21 cellular contexts compared by ENCODE assay signal in genomic region chr5:61974680-61975079, GRCh38.
DNase-seq lines count a peak whose midpoint lies in the region; ATAC-seq, FAIRE-seq and TF ChIP-seq lines count a peak whose summit lies in the region.
"Had no signal": no experiment of that assay in that cellular context is flagged by ENCODE, and none has a peak within 500 bp of the region (broad histone marks: within the 10 kb centered on the region; RNA-seq: fewer than 3 reads in every experiment).

No MANE protein-coding gene starts in this region.

- no peaks in the 10 kb centered on the region for H3K36me3 ChIP-seq in GM12878 (ENCODE audit: control insufficient read depth in 2 of 2, insufficient read depth in 2 of 2, low read length in 1 of 2)
- H3K36me3 ChIP-seq in A673 (ENCODE audit: insufficient read depth, low read length, poor library complexity, severe bottlenecking) = no peaks in the 10 kb centered on the region
- no peaks in the 10 kb centered on the region for H3K36me3 ChIP-seq in CD8-positive, alpha-beta memory T cell (ENCODE audit: insufficient read depth, low read length)
- H3K36me3 ChIP-seq: lower lobe of right lung, MG63, pancreas, upper lobe of right lung had no signal

- ATAC-seq in GM19468 (IDR thresholded peaks at IDR 0.05; ENCODE audit: extremely low read depth, unreplicated experiment) (peak; percentile 62), HG03159 (IDR thresholded peaks at IDR 0.05; ENCODE audit: unreplicated experiment) (peak; percentile 80), GM12878 (peak; percentile 60), GM19452 (IDR thresholded peaks at IDR 0.05; ENCODE audit: unreplicated experiment) (no peak)
- ATAC-seq: activated T-cell treated with anti-CD3 and anti-CD28 coated beads, Interleukin-2, amount 50 U/mL, for 4 hours; lower lobe of right lung; pancreas; stimulated activated memory B cell treated with anti-CD40 and anti-IgM and Interleukin-4, amounts not matched to agents 10 μg/mL and 1 μg/mL and 100 μg/mL, for 72 hours; upper lobe of right lung had no signal

- no peak overlapping the region for H2AFZ ChIP-seq in GM12878 (ENCODE audit: control insufficient read depth, low read depth, low read length)

- no peak for TF ChIP-seq CTCF in GM12878 (IDR thresholded peaks at IDR 0.05 in 2 of 3, conservative IDR thresholded peaks at IDR 0.05 in 1 of 3; ENCODE audit: control insufficient read depth in 2 of 3, extremely low read depth in 1 of 3, insufficient read depth in 1 of 3, low read depth in 3 of 3, low read length in 3 of 3)
- TF ChIP-seq CTCF in A673 (conservative IDR thresholded peaks at IDR 0.05; ENCODE audit: low read depth, low read length) = no peak

- intact Hi-C loops in activated CD4-positive, alpha-beta memory T cell treated with anti-CD3 and anti-CD28 coated beads for 36 hours (cut with micrococcal nuclease) = no loop called here
- intact Hi-C loops in GM12878 (cut with micrococcal nuclease; ENCODE audit: unreplicated experiment) = no loop called here
- intact Hi-C loops in A673 (cut with micrococcal nuclease; ENCODE audit: unreplicated experiment) = no loop called here

- H3K4me1 Mint-ChIP-seq in activated CD4-positive, alpha-beta memory T cell treated with anti-CD3 and anti-CD28 coated beads for 36 hours (ENCODE audit: low read depth) = no peaks in the 10 kb centered on the region
- no peaks in the 10 kb centered on the region for H3K4me1 Mint-ChIP-seq in activated CD4-positive, alpha-beta memory T cell treated with anti-CD3 and anti-CD28 coated beads, Interleukin-2, amount 10 ng/mL, durations not matched to agents 7 days and 5 days
- no peaks in the 10 kb centered on the region for H3K4me1 Mint-ChIP-seq in CD8-positive, alpha-beta memory T cell
- H3K4me1 Mint-ChIP-seq: immature natural killer cell; stimulated activated memory B cell treated with anti-CD40 and anti-IgM and Interleukin-4, amounts not matched to agents 10 μg/mL and 1 μg/mL and 100 μg/mL, for 72 hours had no signal

- POLR2A ChIA-PET in activated CD4-positive, alpha-beta memory T cell treated with anti-CD3 and anti-CD28 coated beads for 36 hours (lab: Charles Lee) = no interaction called here
- POLR2A ChIA-PET in activated CD4-positive, alpha-beta memory T cell treated with anti-CD3 and anti-CD28 coated beads, Interleukin-2, amount 10 ng/mL, durations not matched to agents 7 days and 5 days (lab: Charles Lee) = no interaction called here
- POLR2A ChIA-PET in GM12878 (lab: Charles Lee) (no interaction called here), A673 (lab: Charles Lee; ENCODE audit: low non-redundant PET) (no interaction called here)
- POLR2A ChIA-PET in CD8-positive, alpha-beta memory T cell (lab: Charles Lee) = no interaction called here

- H3K27ac Mint-ChIP-seq in activated CD4-positive, alpha-beta memory T cell treated with anti-CD3 and anti-CD28 coated beads for 36 hours = no peak overlapping the region
- no peak overlapping the region for H3K27ac Mint-ChIP-seq in activated CD4-positive, alpha-beta memory T cell treated with anti-CD3 and anti-CD28 coated beads, Interleukin-2, amount 10 ng/mL, durations not matched to agents 7 days and 5 days
- no peak overlapping the region for H3K27ac Mint-ChIP-seq in CD8-positive, alpha-beta memory T cell
- H3K27ac Mint-ChIP-seq: immature natural killer cell; stimulated activated memory B cell treated with anti-CD40 and anti-IgM and Interleukin-4, amounts not matched to agents 10 μg/mL and 1 μg/mL and 100 μg/mL, for 72 hours had no signal

- WGBS in GM12878 (ENCODE audit: insufficient coverage, insufficient replicate concordance, low lambda C conversion rate, missing lambda C conversion rate) = 2% methylated on average over 6 of the region's 6 CpGs

- no peaks in the 10 kb centered on the region for H3K9me3 ChIP-seq in GM12878 (replicated peaks; ENCODE audit: control insufficient read depth, insufficient read depth, low read length)
- H3K9me3 ChIP-seq in A673 (ENCODE audit: low read depth, low read length, poor library complexity, severe bottlenecking) = no peaks in the 10 kb centered on the region
- H3K9me3 ChIP-seq in CD8-positive, alpha-beta memory T cell (ENCODE audit: low read length) = no peaks in the 10 kb centered on the region
- H3K9me3 ChIP-seq: lower lobe of right lung, MG63, pancreas, upper lobe of right lung had no signal

- H3K4me3 Mint-ChIP-seq in activated CD4-positive, alpha-beta memory T cell treated with anti-CD3 and anti-CD28 coated beads for 36 hours = no peak overlapping the region
- no peak overlapping the region for H3K4me3 Mint-ChIP-seq in activated CD4-positive, alpha-beta memory T cell treated with anti-CD3 and anti-CD28 coated beads, Interleukin-2, amount 10 ng/mL, durations not matched to agents 7 days and 5 days
- H3K4me3 Mint-ChIP-seq in CD8-positive, alpha-beta memory T cell = no peak overlapping the region
- H3K4me3 Mint-ChIP-seq: activated T-cell treated with anti-CD3 and anti-CD28 coated beads, Interleukin-2, amount 50 U/mL, for 4 hours; immature natural killer cell; stimulated activated memory B cell treated with anti-CD40 and anti-IgM and Interleukin-4, amounts not matched to agents 10 μg/mL and 1 μg/mL and 100 μg/mL, for 72 hours had no signal

- in situ Hi-C loops in GM12878 (cut with MboI) = no loop called here

- no peak overlapping the region for H3K9ac ChIP-seq in GM12878 (ENCODE audit: control insufficient read depth, insufficient read depth, low read length)

- SMC1A ChIA-PET in GM12878 (lab: Charles Lee; ENCODE audit: uncharacterized antibody, unreplicated experiment) = interaction anchor here (0.5 kb wide), 1 partner anchor 36 kb away, joined by 3 read pairs; no protein-coding TSS in a partner anchor

- no TSS peak for BruUV-seq in GM12878 (replicated peaks; lab: Mats Ljungman, UMichigan)
- no TSS peak for BruUV-seq in A673 (replicated peaks; lab: Mats Ljungman, UMichigan)

- H3K4me2 ChIP-seq in GM12878 (ENCODE audit: control insufficient read depth, insufficient read depth) = no peak overlapping the region

- no peak for FAIRE-seq in GM12878 (lab: Jason Lieb, UNC)
- FAIRE-seq: pancreas had no signal

- H3K27me3 ChIP-seq in GM12878 (replicated peaks in 1 of 2; ENCODE audit: control insufficient read depth in 2 of 2, insufficient read depth in 2 of 2, low read length in 1 of 2) (no peaks in the 10 kb centered on the region; a peak in 1 of 4 replicates), A673 (replicated peaks; ENCODE audit: insufficient read depth, low read depth, low read length, poor library complexity) (no peaks in the 10 kb centered on the region)
- H3K27me3 ChIP-seq in CD8-positive, alpha-beta memory T cell (ENCODE audit: insufficient read depth, low read length, poor library complexity, severe bottlenecking) = no peaks in the 10 kb centered on the region
- H3K27me3 ChIP-seq: dorsolateral prefrontal cortex, MG63, pancreas, upper lobe of right lung had no signal

- no peaks in the 10 kb centered on the region for H3K36me3 Mint-ChIP-seq in activated CD4-positive, alpha-beta memory T cell treated with anti-CD3 and anti-CD28 coated beads for 36 hours
- H3K36me3 Mint-ChIP-seq in activated CD4-positive, alpha-beta memory T cell treated with anti-CD3 and anti-CD28 coated beads, Interleukin-2, amount 10 ng/mL, durations not matched to agents 7 days and 5 days (ENCODE audit: low read depth) = no peaks in the 10 kb centered on the region
- H3K36me3 Mint-ChIP-seq in CD8-positive, alpha-beta memory T cell = no peaks in the 10 kb centered on the region
- H3K36me3 Mint-ChIP-seq: immature natural killer cell; stimulated activated memory B cell treated with anti-CD40 and anti-IgM and Interleukin-4, amounts not matched to agents 10 μg/mL and 1 μg/mL and 100 μg/mL, for 72 hours had no signal

- no peaks in the 10 kb centered on the region for H3K79me2 ChIP-seq in GM12878 (ENCODE audit: control insufficient read depth, insufficient read depth, low read length)

- RAD21 ChIA-PET in GM12878 (lab: Charles Lee; ENCODE audit: unreplicated experiment) = no interaction called here

- CTCF ChIA-PET in activated CD4-positive, alpha-beta memory T cell treated with anti-CD3 and anti-CD28 coated beads for 36 hours (lab: Charles Lee) = no interaction called here
- CTCF ChIA-PET in activated CD4-positive, alpha-beta memory T cell treated with anti-CD3 and anti-CD28 coated beads, Interleukin-2, amount 10 ng/mL, durations not matched to agents 7 days and 5 days (lab: Charles Lee) = no interaction called here
- CTCF ChIA-PET in GM12878 (lab: Yijun Ruan, JAX) (no interaction called here), A673 (lab: Charles Lee) (interaction anchor here (0.5 kb wide), 1 partner anchor 43 kb away, joined by 3 read pairs; no protein-coding TSS in a partner anchor)
- CTCF ChIA-PET in CD8-positive, alpha-beta memory T cell (lab: Charles Lee) = no interaction called here

- H3K9me3 Mint-ChIP-seq in activated CD4-positive, alpha-beta memory T cell treated with anti-CD3 and anti-CD28 coated beads for 36 hours = peaks cover 2% of the 10 kb centered on the region
- H3K9me3 Mint-ChIP-seq in activated CD4-positive, alpha-beta memory T cell treated with anti-CD3 and anti-CD28 coated beads, Interleukin-2, amount 10 ng/mL, durations not matched to agents 7 days and 5 days = no peaks in the 10 kb centered on the region
- H3K9me3 Mint-ChIP-seq in CD8-positive, alpha-beta memory T cell = peaks cover 0 to 2% (median 0%) of the 10 kb centered on the region in 5 donors
- H3K9me3 Mint-ChIP-seq: activated T-cell treated with anti-CD3 and anti-CD28 coated beads, Interleukin-2, amount 50 U/mL, for 4 hours had no signal

- H3K4me1 ChIP-seq in GM12878 (ENCODE audit: control insufficient read depth, insufficient read depth, low read length) (no peaks in the 10 kb centered on the region), A673 (ENCODE audit: insufficient read depth, low read length, poor library complexity, severe bottlenecking) (no peaks in the 10 kb centered on the region)
- H3K4me1 ChIP-seq in CD8-positive, alpha-beta memory T cell (ENCODE audit: insufficient read depth, low read length) = no peaks in the 10 kb centered on the region
- H3K4me1 ChIP-seq: lower lobe of right lung, pancreas, upper lobe of right lung had no signal

- H3K27me3 Mint-ChIP-seq in activated CD4-positive, alpha-beta memory T cell treated with anti-CD3 and anti-CD28 coated beads for 36 hours = no peaks in the 10 kb centered on the region
- no peaks in the 10 kb centered on the region for H3K27me3 Mint-ChIP-seq in activated CD4-positive, alpha-beta memory T cell treated with anti-CD3 and anti-CD28 coated beads, Interleukin-2, amount 10 ng/mL, durations not matched to agents 7 days and 5 days
- H3K27me3 Mint-ChIP-seq in CD8-positive, alpha-beta memory T cell = peaks cover 4 to 11% of the 10 kb centered on the region in 2 donors

- peak; percentile 40 for DNase-seq in activated CD4-positive, alpha-beta memory T cell treated with anti-CD3 and anti-CD28 coated beads for 36 hours
- DNase-seq in activated CD4-positive, alpha-beta memory T cell treated with anti-CD3 and anti-CD28 coated beads, Interleukin-2, amount 10 ng/mL, durations not matched to agents 7 days and 5 days = no peak
- DNase-seq in GM12878 (ENCODE audit: low read depth, low spot score) = no peak
- DNase-seq in A673 (ENCODE audit: low spot score) = no peak
- no peak for DNase-seq in CD8-positive, alpha-beta memory T cell
- DNase-seq: activated CD4-positive, alpha-beta T cell treated with anti-CD3 and anti-CD28 coated beads for 4 hours; activated T-cell treated with anti-CD3 and anti-CD28 coated beads, Interleukin-2, amount 50 U/mL, for 4 hours; C1 segment of cervical spinal cord; dorsolateral prefrontal cortex; immature natural killer cell; lower lobe of right lung; MG63; NCI-H2029 treated with DMSO at 0.1 percent for 48 hours; NCI-H510A; pancreas; upper lobe of right lung had no signal

- H3K4me3 ChIP-seq in GM12878 (no peak overlapping the region), A673 (ENCODE audit: low read depth, low read length, poor library complexity, severe bottlenecking) (no peak overlapping the region)
- no peak overlapping the region for H3K4me3 ChIP-seq in CD8-positive, alpha-beta memory T cell (ENCODE audit: low read length)
- H3K4me3 ChIP-seq: dorsolateral prefrontal cortex, lower lobe of right lung, MG63, pancreas, SK-N-MC, upper lobe of right lung had no signal

- H4K20me1 ChIP-seq in GM12878 (ENCODE audit: control insufficient read depth, insufficient read depth) = no peaks in the 10 kb centered on the region

- no peak for TF ChIP-seq EP300 in GM12878 (IDR thresholded peaks at IDR 0.05; ENCODE audit: borderline replicate concordance in 1 of 2, control insufficient read depth in 1 of 2, low read depth in 2 of 2, low read length in 2 of 2)

- no peak for TF ChIP-seq RAD21 in GM12878 (IDR thresholded peaks at IDR 0.05; ENCODE audit: insufficient read depth, low read depth, low read length)

- no peak for TF ChIP-seq POLR2A in GM12878 (IDR thresholded peaks at IDR 0.05; ENCODE audit: low read depth, low read length)

- H3K27ac ChIP-seq in GM12878 (ENCODE audit: control insufficient read depth, insufficient read depth) = no peak overlapping the region
- no peak overlapping the region for H3K27ac ChIP-seq in A673 (ENCODE audit: low read depth, low read length, poor library complexity, severe bottlenecking)
- H3K27ac ChIP-seq in CD8-positive, alpha-beta memory T cell (ENCODE audit: low read depth, low read length) = no peak overlapping the region
- H3K27ac ChIP-seq: dorsolateral prefrontal cortex, lower lobe of right lung, pancreas, SK-N-MC, upper lobe of right lung had no signal
